9 cellular contexts compared by ENCODE assay signal in genomic region chr1:23801876-23802275, GRCh38. TPM values are rescaled to one million over a fixed set of nuclear protein-coding genes. Genes with fewer than 3 reads are reported as not detected.
DNase-seq lines count a peak whose midpoint lies in the region; ATAC-seq and TF ChIP-seq lines count a peak whose summit lies in the region.
"Had no signal": no experiment of that assay in that cellular context is flagged by ENCODE, and none has a peak within 500 bp of the region (broad histone marks: within the 10 kb centered on the region; RNA-seq: fewer than 3 reads in every experiment).

No MANE protein-coding gene starts in this region.

- H3K9me3 Mint-ChIP-seq in CD8-positive, alpha-beta T cell = no peaks in the 10 kb centered on the region
- H3K9me3 Mint-ChIP-seq in central memory CD8-positive, alpha-beta T cell = no peaks in the 10 kb centered on the region
- H3K9me3 Mint-ChIP-seq in neural progenitor cell = no peaks in the 10 kb centered on the region

- peaks cover 9% of the 10 kb centered on the region for H4K20me1 ChIP-seq in Loucy (ENCODE audit: insufficient read depth, low read length, poor library complexity, severe bottlenecking)
- peaks cover 14% of the 10 kb centered on the region for H4K20me1 ChIP-seq in neural progenitor cell (ENCODE audit: low read depth)

- CTCF ChIA-PET in CD8-positive, alpha-beta T cell (lab: Charles Lee) = interaction anchor here (1.2 to 6.6 kb wide), 5 partner anchors 9 to 115 kb away, joined by 3 to 43 read pairs (median 7); partner anchors contain the start of genes CNR2 and PITHD1
- CTCF ChIA-PET in GM10248 (lab: Yijun Ruan, JAX) = interaction anchor here (0.8 to 16.4 kb wide), 8 partner anchors 9 to 147 kb away, joined by 3 to 169 read pairs (median 4); partner anchors contain the start of gene HMGCL

- intact Hi-C loops in CD8-positive, alpha-beta T cell (cut with DNase I, micrococcal nuclease) = loop anchor here (2.0 to 10.0 kb wide), 6 partner anchors 59 to 433 kb away; partner anchors contain the start of genes E2F2 (in 1 of the 2), ELOA (in 1 of the 2), ID3 (in 1 of the 2) and PNRC2 (in 1 of the 2)

- H3K27me3 Mint-ChIP-seq in CD8-positive, alpha-beta T cell (ENCODE audit: low read depth) = no peaks in the 10 kb centered on the region
- no peaks in the 10 kb centered on the region for H3K27me3 Mint-ChIP-seq in central memory CD8-positive, alpha-beta T cell
- H3K27me3 Mint-ChIP-seq in neural progenitor cell (ENCODE audit: insufficient read depth, low read depth) = peaks cover 6% of the 10 kb centered on the region

- H3K27me3 ChIP-seq in CD8-positive, alpha-beta T cell (ENCODE audit: insufficient read depth, low read length) = no peaks in the 10 kb centered on the region
- no peaks in the 10 kb centered on the region for H3K27me3 ChIP-seq in Loucy (ENCODE audit: insufficient read depth, low read length, poor library complexity, severe bottlenecking)
- H3K27me3 ChIP-seq in neural progenitor cell = peaks cover 16% of the 10 kb centered on the region

- no peak for DNase-seq in CD8-positive, alpha-beta T cell
- no peak for DNase-seq in central memory CD8-positive, alpha-beta T cell (ENCODE audit: low spot score in 2 of 2)
- DNase-seq in neural progenitor cell (ENCODE audit: low spot score) (no peak), NCI-H2081 treated with DMSO at 0.1 percent for 48 hours (lab: John Stamatoyannopoulos, UW) (no peak), GM10248 (ENCODE audit: extremely low spot score) (no peak), GM20000 (ENCODE audit: low spot score) (no peak)
- no peak for DNase-seq in stimulated activated naive CD4-positive, alpha-beta T cell (lab: John Stamatoyannopoulos, UW)
- DNase-seq: Kasumi-1 had no signal

- H3K4me2 ChIP-seq in Loucy (ENCODE audit: low read depth, low read length, poor library complexity, severe bottlenecking) (peak overlapping the region; percentile 98), neural progenitor cell (no peak overlapping the region)

- H3K36me3 Mint-ChIP-seq in CD8-positive, alpha-beta T cell = peaks cover 39% of the 10 kb centered on the region
- H3K36me3 Mint-ChIP-seq in central memory CD8-positive, alpha-beta T cell (ENCODE audit: insufficient read depth) = peaks cover 6% of the 10 kb centered on the region
- H3K36me3 Mint-ChIP-seq in neural progenitor cell = no peaks in the 10 kb centered on the region

- ATAC-seq in CD8-positive, alpha-beta T cell = no peak
- no peak for ATAC-seq in central memory CD8-positive, alpha-beta T cell (replicated peaks; ENCODE audit: extremely low read depth, poor library complexity, severe bottlenecking)

- peaks cover 12% of the 10 kb centered on the region for H3K4me1 Mint-ChIP-seq in CD8-positive, alpha-beta T cell (ENCODE audit: low read depth)
- peaks cover 19% of the 10 kb centered on the region for H3K4me1 Mint-ChIP-seq in central memory CD8-positive, alpha-beta T cell
- H3K4me1 Mint-ChIP-seq in neural progenitor cell = peaks cover 9% of the 10 kb centered on the region

- no peaks in the 10 kb centered on the region for H3K9me2 ChIP-seq in Loucy (replicated peaks; ENCODE audit: low read depth, low read length)

- H3K9ac ChIP-seq in Loucy (ENCODE audit: low read depth, low read length, poor library complexity, severe bottlenecking) = peak overlapping the region; percentile 97
- no peak overlapping the region for H3K9ac ChIP-seq in neural progenitor cell

- H3F3A ChIP-seq in Loucy (ENCODE audit: low read depth) = no peaks in the 10 kb centered on the region
- H3F3A ChIP-seq in neural progenitor cell (ENCODE audit: low read depth) = peaks cover 29% of the 10 kb centered on the region

- TF ChIP-seq CTCF in CD8-positive, alpha-beta T cell (IDR thresholded peaks at IDR 0.05) = no peak
- TF ChIP-seq CTCF in Loucy (conservative IDR thresholded peaks at IDR 0.05; ENCODE audit: low read length) (no peak), neural progenitor cell (IDR thresholded peaks at IDR 0.05) (no peak), GM10248 (IDR thresholded peaks at IDR 0.05; ENCODE audit: control extremely low read depth, extremely low read depth, low read depth, missing control alignments) (no peak), GM20000 (IDR thresholded peaks at IDR 0.05; ENCODE audit: extremely low read depth, missing control alignments) (no peak)

- H2AFZ ChIP-seq in Loucy (ENCODE audit: low read length) (no peak overlapping the region), neural progenitor cell (replicated peaks) (no peak overlapping the region)

- peaks cover 18% of the 10 kb centered on the region for H3K4me1 ChIP-seq in CD8-positive, alpha-beta T cell (ENCODE audit: insufficient read depth, low read length)
- H3K4me1 ChIP-seq in Loucy (ENCODE audit: insufficient read depth, low read length, poor library complexity, severe bottlenecking) (peaks cover 15% of the 10 kb centered on the region), neural progenitor cell (peaks cover 8% of the 10 kb centered on the region)

- no peaks in the 10 kb centered on the region for H3K9me3 ChIP-seq in CD8-positive, alpha-beta T cell (ENCODE audit: low read length)
- H3K9me3 ChIP-seq in Loucy (ENCODE audit: insufficient read depth, low read depth, low read length) (no peaks in the 10 kb centered on the region), neural progenitor cell (ENCODE audit: low read depth) (no peaks in the 10 kb centered on the region)

- H3K79me2 ChIP-seq in Loucy (ENCODE audit: insufficient read depth, low read length) (no peaks in the 10 kb centered on the region; the same call in 1 of the 2 replicates), neural progenitor cell (ENCODE audit: low read depth) (no peaks in the 10 kb centered on the region)

- peak overlapping the region; percentile 45 for H3K27ac Mint-ChIP-seq in CD8-positive, alpha-beta T cell
- no peak overlapping the region for H3K27ac Mint-ChIP-seq in central memory CD8-positive, alpha-beta T cell (ENCODE audit: low read depth)
- H3K27ac Mint-ChIP-seq in neural progenitor cell = no peak overlapping the region

- no peaks in the 10 kb centered on the region for H3K36me3 ChIP-seq in CD8-positive, alpha-beta T cell (ENCODE audit: insufficient read depth, low read length)
- H3K36me3 ChIP-seq in Loucy (ENCODE audit: insufficient read depth, low read length) = peaks cover 4% of the 10 kb centered on the region; the same call in 1 of the 2 replicates
- no peaks in the 10 kb centered on the region for H3K36me3 ChIP-seq in neural progenitor cell

- no peak overlapping the region for H3K4me3 ChIP-seq in CD8-positive, alpha-beta T cell (ENCODE audit: low read depth, low read length)
- H3K4me3 ChIP-seq in Loucy (ENCODE audit: low read length, poor library complexity, severe bottlenecking) = peak overlapping the region; percentile 96
- no peak overlapping the region for H3K4me3 ChIP-seq in neural progenitor cell

- H3K27ac ChIP-seq in CD8-positive, alpha-beta T cell (ENCODE audit: low read depth, low read length) = no peak overlapping the region
- H3K27ac ChIP-seq in neural progenitor cell = no peak overlapping the region

- H3K4me3 Mint-ChIP-seq in CD8-positive, alpha-beta T cell = peak overlapping the region; percentile 58
- peak overlapping the region; percentile 84 for H3K4me3 Mint-ChIP-seq in central memory CD8-positive, alpha-beta T cell
- H3K4me3 Mint-ChIP-seq in neural progenitor cell = peak overlapping the region; percentile 96

- POLR2A ChIA-PET in CD8-positive, alpha-beta T cell (lab: Charles Lee) = interaction anchor here (1.0 to 5.7 kb wide), 5 partner anchors 10 to 158 kb away, joined by 3 to 25 read pairs (median 21); partner anchors contain the start of genes HMGCL, LYPLA2, PITHD1 and PNRC2
- POLR2A ChIA-PET in GM10248 (lab: Yijun Ruan, JAX) = interaction anchor here (0.6 to 1.3 kb wide), 2 partner anchors 11 to 25 kb away, joined by 3 to 6 read pairs; partner anchors contain the start of gene LYPLA2

RNA-seq across cellular contexts. Expression of gene GALE, which starts 1.3 kb away (rescaled TPM):
- 1 to 10 TPM; 4.6 to 4.7 TPM for total RNA-seq in CD8-positive, alpha-beta T cell
- 15.6 and 24.2 TPM in 2 replicates for total RNA-seq in neural progenitor cell (ENCODE audit: low replicate concordance)

RNA-seq across cellular contexts. Expression of gene LYPLA2, which starts 10.9 kb away (rescaled TPM):
- total RNA-seq in CD8-positive, alpha-beta T cell = 10 to 100 TPM; 39.3 to 40.4 TPM
- total RNA-seq in neural progenitor cell (ENCODE audit: low replicate concordance) = 41.8 and 102 TPM in 2 replicates

RNA-seq across cellular contexts. Expression of gene HMGCL, which starts 23.4 kb away (rescaled TPM):
- 10 to 100 TPM in 1 of 2 experiments, 1 to 10 TPM in 1; 9.2 to 10.2 TPM for total RNA-seq in CD8-positive, alpha-beta T cell
- total RNA-seq in neural progenitor cell (ENCODE audit: low replicate concordance) = 20.7 and 30.7 TPM in 2 replicates

RNA-seq across cellular contexts. Expression of gene PITHD1, which starts 23.7 kb away (rescaled TPM):
- total RNA-seq in CD8-positive, alpha-beta T cell = 100 to 1,000 TPM; 112 to 117 TPM
- 63.7 and 72.5 TPM in 2 replicates for total RNA-seq in neural progenitor cell (ENCODE audit: low replicate concordance)

RNA-seq across cellular contexts. Expression of gene ELOA, which starts 58.6 kb away (rescaled TPM):
- total RNA-seq in CD8-positive, alpha-beta T cell = 10 to 100 TPM; 41.5 to 43.3 TPM
- total RNA-seq in neural progenitor cell (ENCODE audit: low replicate concordance) = 29.1 and 30.0 TPM in 2 replicates
